In genomic region chr2:158575051-158575635, GRCh38 we compare ENCODE assay signal across 1 cellular context.
TF ChIP-seq lines count a peak whose summit lies in the region.

No MANE protein-coding gene starts in this region.

TF ChIP-seq in GM12878, 131 proteins besides CTCF, POLR2A, EP300 and RAD21 (continued from another document):
- no peak for TF ChIP-seq E4F1 (IDR thresholded peaks at IDR 0.05; ENCODE audit: borderline replicate concordance, partially characterized antibody)
- TF ChIP-seq NFIC (IDR thresholded peaks at IDR 0.05; ENCODE audit: low read depth, low read length) = no peak
- TF ChIP-seq IRF3 (IDR thresholded peaks at IDR 0.05) = no peak
